21 cellular contexts compared by ENCODE assay signal in genomic region chr2:177893880-177894279, GRCh38.
"Had no signal": no experiment of that assay in that cellular context is flagged by ENCODE, and none has a peak within 500 bp of the region (broad histone marks: within the 10 kb centered on the region; RNA-seq: fewer than 3 reads in every experiment).

No MANE protein-coding gene starts in this region.

- H3K9me3 ChIP-seq: colonic mucosa, heart left ventricle, ovary, right atrium auricular region, sigmoid colon, stomach, thoracic aorta, transverse colon had no signal

- H3K9me3 Mint-ChIP-seq: natural killer cell treated with Interleukin-12 subunit alpha and Interleukin-12 subunit beta and Interleukin-15 and Interleukin-18, amount 100 ng/mL, for 72 hours; neural progenitor cell; stimulated activated naive B cell treated with anti-CD40 and anti-IgM and Interleukin-4, amounts not matched to agents 10 μg/mL and 1 μg/mL and 100 μg/mL, for 72 hours had no signal

- H3K27ac Mint-ChIP-seq: natural killer cell treated with Interleukin-12 subunit alpha and Interleukin-12 subunit beta and Interleukin-15 and Interleukin-18, amount 100 ng/mL, for 72 hours; neural progenitor cell; stimulated activated naive B cell treated with anti-CD40 and anti-IgM and Interleukin-4, amounts not matched to agents 10 μg/mL and 1 μg/mL and 100 μg/mL, for 72 hours had no signal

- H3K4me1 Mint-ChIP-seq: stimulated activated naive B cell treated with anti-CD40 and anti-IgM and Interleukin-4, amounts not matched to agents 10 μg/mL and 1 μg/mL and 100 μg/mL, for 72 hours had no signal

- H3K4me1 ChIP-seq: colonic mucosa, neural progenitor cell, right atrium auricular region, sigmoid colon, transverse colon had no signal

- H3K36me3 ChIP-seq: colonic mucosa, heart left ventricle, neural progenitor cell, ovary, right atrium auricular region, sigmoid colon, stomach, thoracic aorta, transverse colon had no signal

- H3K27ac ChIP-seq: colonic mucosa, heart left ventricle, neural progenitor cell, ovary, right atrium auricular region, sigmoid colon, skin epidermis, thoracic aorta, transverse colon had no signal

- H3K4me3 Mint-ChIP-seq: natural killer cell treated with Interleukin-12 subunit alpha and Interleukin-12 subunit beta and Interleukin-15 and Interleukin-18, amount 100 ng/mL, for 72 hours; neural progenitor cell; stimulated activated naive B cell treated with anti-CD40 and anti-IgM and Interleukin-4, amounts not matched to agents 10 μg/mL and 1 μg/mL and 100 μg/mL, for 72 hours had no signal

- DNase-seq: colonic mucosa; dermis blood vessel endothelial cell; heart left ventricle; hypothalamus; islet precursor cell; mammary epithelial cell; nucleus accumbens; ovary; sigmoid colon; stimulated activated CD4-positive, alpha-beta T cell treated with anti-CD3 and anti-CD28 coated beads, Interleukin-2, amount 100 ng/mL, for 24 hours; stimulated activated CD4-positive, alpha-beta T cell treated with anti-CD3 and anti-CD28 coated beads, Interleukin-4, amount 100 ng/mL, for 4 hours; stimulated activated naive B cell treated with anti-CD40 and anti-IgM and Interleukin-4, amounts not matched to agents 10 μg/mL and 1 μg/mL and 100 μg/mL, for 72 hours; stomach; substantia nigra; transverse colon had no signal

- ATAC-seq: heart left ventricle; left lobe of liver; natural killer cell treated with Interleukin-12 subunit alpha and Interleukin-12 subunit beta and Interleukin-15 and Interleukin-18, amount 100 ng/mL, for 72 hours; stimulated activated naive B cell treated with anti-CD40 and anti-IgM and Interleukin-4, amounts not matched to agents 10 μg/mL and 1 μg/mL and 100 μg/mL, for 72 hours had no signal

- H3K27me3 ChIP-seq: colonic mucosa, heart left ventricle, neural progenitor cell, ovary, right atrium auricular region, sigmoid colon, stomach, transverse colon had no signal

- H3K36me3 Mint-ChIP-seq: natural killer cell treated with Interleukin-12 subunit alpha and Interleukin-12 subunit beta and Interleukin-15 and Interleukin-18, amount 100 ng/mL, for 72 hours; neural progenitor cell; stimulated activated naive B cell treated with anti-CD40 and anti-IgM and Interleukin-4, amounts not matched to agents 10 μg/mL and 1 μg/mL and 100 μg/mL, for 72 hours had no signal

- H3K4me3 ChIP-seq: colonic mucosa, heart left ventricle, neural progenitor cell, ovary, right atrium auricular region, sigmoid colon, skin epidermis, stomach, thoracic aorta, transverse colon had no signal

- H3K9ac ChIP-seq: neural progenitor cell had no signal
